ENCODE assay signal across 11 cellular contexts in genomic region chr17:55726440-55726839, GRCh38. TPM values are rescaled to one million over a fixed set of nuclear protein-coding genes. Genes with fewer than 3 reads are reported as not detected.
DNase-seq lines count a peak whose midpoint lies in the region; FAIRE-seq and TF ChIP-seq lines count a peak whose summit lies in the region.
"Had no signal": no experiment of that assay in that cellular context is flagged by ENCODE, and none has a peak within 500 bp of the region (broad histone marks: within the 10 kb centered on the region; RNA-seq: fewer than 3 reads in every experiment).

No MANE protein-coding gene starts in this region.

- TF ChIP-seq CTCF in kidney epithelial cell (IDR thresholded peaks at IDR 0.05; ENCODE audit: insufficient read depth, low read length, poor library complexity, severe bottlenecking) (no peak), vagina (IDR thresholded peaks at IDR 0.05) (no peak)

- H3K4me1 Mint-ChIP-seq in activated CD4-positive, alpha-beta T cell treated with anti-CD3 and anti-CD28 coated beads, Interleukin-2, amount 10 ng/mL, durations not matched to agents 24 days and 14 days = no peaks in the 10 kb centered on the region

- H3K4me3 Mint-ChIP-seq in activated CD4-positive, alpha-beta T cell treated with anti-CD3 and anti-CD28 coated beads, Interleukin-2, amount 10 ng/mL, durations not matched to agents 24 days and 14 days = no peak overlapping the region
- H3K4me3 Mint-ChIP-seq: CD14-positive monocyte had no signal

- FAIRE-seq in TTC549 (lab: Jason Lieb, UNC) = peak; percentile 32
- FAIRE-seq: islet of Langerhans had no signal

- H3K9me3 ChIP-seq in vagina = no peaks in the 10 kb centered on the region

- intact Hi-C loops in activated CD4-positive, alpha-beta T cell treated with anti-CD3 and anti-CD28 coated beads, Interleukin-2, amount 10 ng/mL, durations not matched to agents 24 days and 14 days (cut with micrococcal nuclease) = no loop called here
- intact Hi-C loops in vagina (cut with DNase I) = loop anchor here (10.0 kb wide), 1 partner anchor 202 kb away; no protein-coding TSS in a partner anchor

- peak overlapping the region; percentile 57 for H3K27ac ChIP-seq in vagina

- no peaks in the 10 kb centered on the region for H3K36me3 ChIP-seq in kidney epithelial cell (ENCODE audit: control insufficient read depth, insufficient read depth, low read length)
- no peaks in the 10 kb centered on the region for H3K36me3 ChIP-seq in vagina

- no peaks in the 10 kb centered on the region for H3K36me3 Mint-ChIP-seq in activated CD4-positive, alpha-beta T cell treated with anti-CD3 and anti-CD28 coated beads, Interleukin-2, amount 10 ng/mL, durations not matched to agents 24 days and 14 days (ENCODE audit: low read depth)
- H3K36me3 Mint-ChIP-seq: CD14-positive monocyte had no signal

- peak; percentile 22 for DNase-seq in activated CD4-positive, alpha-beta T cell treated with anti-CD3 and anti-CD28 coated beads, Interleukin-2, amount 10 ng/mL, durations not matched to agents 24 days and 14 days
- DNase-seq in activated CD4-positive, alpha-beta T cell treated with anti-CD3 and anti-CD28 coated beads, Interleukin-2, amount 50 U/mL, for 1 hour = no peak
- DNase-seq in kidney epithelial cell (ENCODE audit: low read depth) (peak; percentile 52), vagina (ENCODE audit: extremely low spot score in 2 of 2) (no peak), cortex of kidney (lab: John Stamatoyannopoulos, UW) (no peak), foreskin melanocyte (no peak), NCI-H1417 treated with DMSO at 0.1 percent for 48 hours (lab: John Stamatoyannopoulos, UW) (no peak)
- DNase-seq: activated effector memory CD4-positive, alpha-beta T cell treated with anti-CD3 and anti-CD28 coated beads, Interleukin-2, amount 50 U/mL, for 16 hours had no signal

- no peak for TF ChIP-seq POLR2A in vagina (IDR thresholded peaks at IDR 0.05)

- H3K9me3 Mint-ChIP-seq in activated CD4-positive, alpha-beta T cell treated with anti-CD3 and anti-CD28 coated beads, Interleukin-2, amount 10 ng/mL, durations not matched to agents 24 days and 14 days = no peaks in the 10 kb centered on the region

- peaks cover 74% of the 10 kb centered on the region for H3K27me3 Mint-ChIP-seq in activated CD4-positive, alpha-beta T cell treated with anti-CD3 and anti-CD28 coated beads, Interleukin-2, amount 10 ng/mL, durations not matched to agents 24 days and 14 days

- peaks cover 60% of the 10 kb centered on the region for H3K4me1 ChIP-seq in vagina

- H3K27me3 ChIP-seq in kidney epithelial cell (ENCODE audit: control insufficient read depth, insufficient read depth, low read length) (no peaks in the 10 kb centered on the region), vagina (no peaks in the 10 kb centered on the region)

- no peak overlapping the region for H3K27ac Mint-ChIP-seq in activated CD4-positive, alpha-beta T cell treated with anti-CD3 and anti-CD28 coated beads, Interleukin-2, amount 10 ng/mL, durations not matched to agents 24 days and 14 days
- H3K27ac Mint-ChIP-seq: CD14-positive monocyte had no signal

- no peak overlapping the region for H3K4me3 ChIP-seq in kidney epithelial cell (ENCODE audit: low read depth, low read length)
- no peak overlapping the region for H3K4me3 ChIP-seq in vagina

RNA-seq across cellular contexts. Expression of gene TMEM100, which starts 3.8 kb away (rescaled TPM):
- total RNA-seq in activated CD4-positive, alpha-beta T cell treated with anti-CD3 and anti-CD28 coated beads, Interleukin-2, amount 10 ng/mL, durations not matched to agents 24 days and 14 days = not detected in 2 replicates
- not detected in 2 replicates for total RNA-seq in kidney epithelial cell
- total RNA-seq in vagina = 20.6 TPM

RNA-seq across cellular contexts. Expression of gene PCTP, which starts 24.4 kb away (rescaled TPM):
- 5.4 and 6.4 TPM in 2 replicates for total RNA-seq in activated CD4-positive, alpha-beta T cell treated with anti-CD3 and anti-CD28 coated beads, Interleukin-2, amount 10 ng/mL, durations not matched to agents 24 days and 14 days
- total RNA-seq in kidney epithelial cell (21.6 and 32.2 TPM in 2 replicates), vagina (8.6 TPM)

Comparison
In these comparisons a context has a peak if more than half of its experiments do, and no peak if none do; other contexts are left out.
1. DNase-seq: peak in activated CD4-positive, alpha-beta T cell treated with anti-CD3 and anti-CD28 coated beads, Interleukin-2, amount 10 ng/mL, durations not matched to agents 24 days and 14 days (single experiment) and kidney epithelial cell (single experiment); none in activated CD4-positive, alpha-beta T cell treated with anti-CD3 and anti-CD28 coated beads, Interleukin-2, amount 50 U/mL, for 1 hour (single experiment), vagina (0 of 2), cortex of kidney (single experiment), foreskin melanocyte (single experiment) and NCI-H1417 treated with DMSO at 0.1 percent for 48 hours (single experiment).
2. RNA of gene TMEM100, which starts 3.8 kb away (total RNA-seq): 20.6 TPM in vagina (single experiment); not detected in activated CD4-positive, alpha-beta T cell treated with anti-CD3 and anti-CD28 coated beads, Interleukin-2, amount 10 ng/mL, durations not matched to agents 24 days and 14 days and not detected in kidney epithelial cell; every median in the first group is over 10 times any median in the second.